24 cellular contexts compared by ENCODE assay signal in the genomic region with DNA sequence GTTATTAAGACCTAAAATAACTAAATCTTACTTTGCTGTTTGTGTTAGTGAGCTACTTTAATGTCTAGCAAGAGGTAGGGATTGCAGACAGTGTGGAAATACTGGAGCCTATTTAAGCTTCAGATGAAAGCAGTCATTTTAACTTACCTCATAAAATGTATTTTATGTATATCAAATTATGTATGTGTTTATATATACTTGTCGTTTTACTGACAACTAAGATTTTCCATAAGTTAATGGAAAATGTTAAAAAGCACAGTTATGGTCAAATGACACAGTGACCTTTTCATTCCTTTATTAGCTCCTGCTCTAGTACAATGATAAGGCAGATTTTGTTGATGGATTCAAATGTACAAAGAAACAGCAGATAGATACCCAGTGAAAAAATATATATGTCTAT. TPM values are rescaled to one million over a fixed set of nuclear protein-coding genes. Genes with fewer than 3 reads are reported as not detected.
A peak's percentile ranks its signal among the peaks of the same experiment; 100 is the strongest.
DNase-seq lines count a peak whose midpoint lies in the region; ATAC-seq, FAIRE-seq and TF ChIP-seq lines count a peak whose summit lies in the region.
"Had no signal": no experiment of that assay in that cellular context is flagged by ENCODE, and none has a peak within 500 bp of the region (broad histone marks: within the 10 kb centered on the region; RNA-seq: fewer than 3 reads in every experiment).

No MANE protein-coding gene starts in this region.

- H3K27me3 ChIP-seq in K562 (ENCODE audit: control insufficient read depth in 2 of 2, insufficient read depth in 2 of 2, low read length in 2 of 2): no peaks in the 10 kb centered on the region
- H3K27me3 ChIP-seq in psoas muscle (ENCODE audit: insufficient read depth in 3 of 3, low read length in 2 of 3): no peaks in the 10 kb centered on the region
- H3K27me3 ChIP-seq in SK-N-SH (ENCODE audit: insufficient read depth): no peaks in the 10 kb centered on the region
- H3K27me3 ChIP-seq: BLaER1 had no signal

- H3K9me3 ChIP-seq in HEK293 (ENCODE audit: control insufficient read depth, insufficient read depth, low read depth, low read length): no peaks in the 10 kb centered on the region
- H3K9me3 ChIP-seq in K562 (replicated peaks; ENCODE audit: control insufficient read depth, insufficient read depth, low read depth, low read length): no peaks in the 10 kb centered on the region
- H3K9me3 ChIP-seq in psoas muscle: no peaks in the 10 kb centered on the region
- no peaks in the 10 kb centered on the region for H3K9me3 ChIP-seq in SK-N-SH

- POLR2A ChIA-PET in HEK293 (lab: Yijun Ruan, JAX): interaction anchor here (0.6 kb wide), 1 partner anchor 1660 kb away, joined by 4 read pairs; no protein-coding TSS in a partner anchor
- POLR2A ChIA-PET in K562 (lab: Yijun Ruan, JAX): interaction anchor here (1.0 to 1.1 kb wide), 2 partner anchors 19 to 31 kb away, joined by 3 read pairs; no protein-coding TSS in a partner anchor
- POLR2A ChIA-PET in SK-N-SH (lab: Yijun Ruan, JAX): interaction anchor here (0.7 kb wide), 1 partner anchor 52 kb away, joined by 3 read pairs; no protein-coding TSS in a partner anchor

- no TSS peak for BruUV-seq in K562 (replicated peaks; lab: Mats Ljungman, UMichigan)

- TF ChIP-seq EP300 in K562 (IDR thresholded peaks at IDR 0.05; ENCODE audit: low read length) (no peak), SK-N-SH (IDR thresholded peaks at IDR 0.05; ENCODE audit: borderline replicate concordance in 1 of 2, low read depth in 1 of 2, low read length in 1 of 2) (no peak)

- peaks cover 99% of the 10 kb centered on the region for H3K79me2 ChIP-seq in K562 (ENCODE audit: control insufficient read depth, insufficient read depth, low read length)
- H3K79me2 ChIP-seq in SK-N-SH (ENCODE audit: insufficient read depth): peaks cover 100% of the 10 kb centered on the region

- DNase-seq in K562 (ENCODE audit: extremely low read depth in 1 of 4, low spot score in 3 of 4): no peak
- peak; percentile 8 for DNase-seq in fibroblast of pulmonary artery (ENCODE audit: low read depth)
- no peak for DNase-seq in psoas muscle
- DNase-seq in GM10266 (ENCODE audit: extremely low spot score): no peak
- DNase-seq in SK-N-SH: no peak
- no peak for DNase-seq in globus pallidus (ENCODE audit: low spot score)
- DNase-seq in NCI-H446 treated with DMSO at 0.1 percent for 48 hours (lab: John Stamatoyannopoulos, UW): no peak
- DNase-seq: CD4-positive, alpha-beta T cell; COR-L47; DMS79; IMR-90; NCI-H1105; NCI-H146; NCI-H2029; NCI-H2227 treated with DMSO at 0.1 percent for 48 hours; NCI-H524; NCI-H774; NK-92 treated with Interleukin-12 subunit alpha and Interleukin-12 subunit beta, amount 100 ng/mL, for 24 hours; SHP77 treated with DMSO at 0.1 percent for 48 hours had no signal

- in situ Hi-C loops in K562 (cut with MboI): no loop called here

- H3K4me2 ChIP-seq in K562 (ENCODE audit: insufficient read depth, low read length) (no peak overlapping the region), SK-N-SH (no peak overlapping the region)
- H3K4me2 ChIP-seq: BLaER1 had no signal

- 42% methylated on average over 1 of the region's 1 CpG for WGBS in K562 (ENCODE audit: insufficient coverage, low coverage, missing lambda C conversion rate)
- WGBS in psoas muscle, 3 donors: 5 to 13% (median 13%) methylated on average over 1 of the region's 1 CpG
- 24% methylated on average over 1 of the region's 1 CpG for WGBS in SK-N-SH (ENCODE audit: low lambda C conversion rate)

- intact Hi-C loops in K562 (cut with micrococcal nuclease) (no loop called here), psoas muscle (cut with DNase I) (no loop called here)

- CTCF ChIA-PET in HEK293 (lab: Yijun Ruan, JAX) (interaction anchor here (0.7 kb wide), 1 partner anchor 32 kb away, joined by 4 read pairs; no protein-coding TSS in a partner anchor), K562 (lab: Yijun Ruan, JAX; ENCODE audit: low intra/inter-chr PET ratio) (no interaction called here), SK-N-SH (lab: Yijun Ruan, JAX) (interaction anchor here (0.8 to 1.5 kb wide), 2 partner anchors 11 to 15 kb away, joined by 3 read pairs; no protein-coding TSS in a partner anchor)

- no peak overlapping the region for H3K9ac ChIP-seq in K562 (ENCODE audit: insufficient read depth in 1 of 2, low read depth in 2 of 2, low read length in 2 of 2)
- no peak overlapping the region for H3K9ac ChIP-seq in SK-N-SH
- H3K9ac ChIP-seq: BLaER1 had no signal

- H3K4me3 ChIP-seq in HEK293 (ENCODE audit: low read depth, low read length) (no peak overlapping the region), K562 (no peak overlapping the region), fibroblast of pulmonary artery (replicated peaks; ENCODE audit: low read depth, low read length) (no peak overlapping the region), psoas muscle (no peak overlapping the region), SK-N-SH (ENCODE audit: low read depth in 2 of 2, low read length in 1 of 2) (no peak overlapping the region)
- H3K4me3 ChIP-seq: BLaER1 had no signal

- H3K9me1 ChIP-seq in K562 (ENCODE audit: control insufficient read depth, insufficient read depth, low read length): no peaks in the 10 kb centered on the region

- no peaks in the 10 kb centered on the region for H3K9me2 ChIP-seq in SK-N-SH

- no peaks in the 10 kb centered on the region for H3F3A ChIP-seq in SK-N-SH (replicated peaks; ENCODE audit: insufficient read depth)

- H3K4me1 ChIP-seq in HEK293 (ENCODE audit: control insufficient read depth, insufficient read depth, low read length): no peaks in the 10 kb centered on the region; the same call in 1 of the 2 replicates
- peaks cover 0 to under 1% of the 10 kb centered on the region in 2 experiments; a peak in 1 of 5 replicates for H3K4me1 ChIP-seq in K562 (replicated peaks in 1 of 2; ENCODE audit: control insufficient read depth in 2 of 2, insufficient read depth in 2 of 2, low read length in 2 of 2)
- H3K4me1 ChIP-seq in psoas muscle: peaks cover 65% of the 10 kb centered on the region
- H3K4me1 ChIP-seq in SK-N-SH (ENCODE audit: control insufficient read depth in 1 of 2, insufficient read depth in 2 of 2, low read depth in 1 of 2, low read length in 1 of 2): peaks cover 0 to 3% of the 10 kb centered on the region in 2 experiments; a peak in 1 of 4 replicates
- H3K4me1 ChIP-seq: BLaER1 had no signal

- H3K36me3 ChIP-seq in HEK293 (ENCODE audit: control insufficient read depth in 2 of 2, insufficient read depth in 1 of 2, low read length in 2 of 2) (no peaks in the 10 kb centered on the region), K562 (ENCODE audit: control insufficient read depth, insufficient read depth, low read length) (no peaks in the 10 kb centered on the region), psoas muscle (ENCODE audit: insufficient read depth in 1 of 2, low read depth in 1 of 2) (no peaks in the 10 kb centered on the region), SK-N-SH (replicated peaks in 1 of 2; ENCODE audit: control insufficient read depth in 1 of 2, insufficient read depth in 2 of 2, low read length in 1 of 2) (no peaks in the 10 kb centered on the region)

- no peak for TF ChIP-seq POLR2A in K562 (conservative IDR thresholded peaks at IDR 0.05)

- H4K20me1 ChIP-seq in K562 (replicated peaks; ENCODE audit: control insufficient read depth, insufficient read depth, low read length): peaks cover 10% of the 10 kb centered on the region; the same call in 1 of the 2 replicates
- H4K20me1 ChIP-seq in SK-N-SH (ENCODE audit: insufficient read depth): peaks cover 93% of the 10 kb centered on the region

- H3K27ac ChIP-seq in HEK293 (ENCODE audit: extremely low read depth, low read depth, low read length) (no peak overlapping the region), K562 (ENCODE audit: extremely low read depth, low read depth, low read length) (no peak overlapping the region), psoas muscle (peak overlapping the region; percentile 24), SK-N-SH (ENCODE audit: low read depth in 2 of 2, low read length in 1 of 2) (no peak overlapping the region)
- H3K27ac ChIP-seq: BLaER1, RWPE1 had no signal

- no peak overlapping the region for H2AFZ ChIP-seq in K562 (ENCODE audit: low read depth, low read length)
- H2AFZ ChIP-seq in SK-N-SH (ENCODE audit: low read depth): no peak overlapping the region

- ATAC-seq in K562: no peak
- no peak for ATAC-seq in psoas muscle

- no peak for FAIRE-seq in K562 (lab: Jason Lieb, UNC)
- FAIRE-seq: GM12892, GM18507 had no signal

- TF ChIP-seq RAD21 in K562 (CRISPR knock-in tag; conservative IDR thresholded peaks at IDR 0.05 in 1 of 2, IDR thresholded peaks at IDR 0.05 in 1 of 2) (no peak), SK-N-SH (IDR thresholded peaks at IDR 0.05; ENCODE audit: low read length) (no peak)

- TF ChIP-seq CTCF in HEK293 (tag by site-specific recombination; IDR thresholded peaks at IDR 0.05) (no peak), K562 (IDR thresholded peaks at IDR 0.05 in 2 of 3, conservative IDR thresholded peaks at IDR 0.05 in 1 of 3; ENCODE audit: insufficient read depth in 2 of 3, low read depth in 1 of 3, low read length in 3 of 3) (no peak), fibroblast of pulmonary artery (IDR thresholded peaks at IDR 0.05; ENCODE audit: low read length, missing control alignments) (no peak), psoas muscle (IDR thresholded peaks at IDR 0.05) (no peak), GM10266 (IDR thresholded peaks at IDR 0.05; ENCODE audit: control insufficient read depth, insufficient read depth, low read depth, missing control alignments) (no peak), SK-N-SH (IDR thresholded peaks at IDR 0.05) (no peak)

RNA-seq across cellular contexts. Expression of gene QKI, which starts 34.6 kb away (rescaled TPM):
- 91.7 and 174 TPM in 2 replicates for total RNA-seq in K562 (2011; cell fraction: chromatin; rRNA removed; ENCODE audit: low replicate concordance)
- 37.5 and 45.5 TPM in 2 replicates for total RNA-seq in K562 (2011; cell fraction: nucleolus; rRNA removed)
- total RNA-seq in K562 (2011; cell fraction: nucleoplasm; rRNA removed): 95.0 and 184 TPM in 2 replicates
- total RNA-seq in K562 (2014; rRNA removed) (107 and 114 TPM in 2 replicates), K562 (2014; rRNA removed; fragmentation: Illumina TruSeq; extraction: Trizol) (123 and 145 TPM in 2 replicates), K562 (2015; rRNA removed; fragmentation: Illumina TruSeq; extraction: Trizol) (118 and 128 TPM in 2 replicates), K562 (2021) (129 and 142 TPM in 2 replicates), psoas muscle (100 to 1,000 TPM; 275 to 421 (median 308) TPM)
- polyA plus RNA-seq in K562 (2011; rRNA removed) (127 and 141 TPM in 2 replicates), K562 (2014; fragmentation: Illumina TruSeq; extraction: Trizol) (170 and 215 TPM in 2 replicates), K562 (2014; fragmentation: Nextera tagmentation; extraction: Ambion mirVana) (10 to 100 TPM; 20.4 to 61.0 TPM), K562 (2014; rRNA removed) (91.1 and 92.9 TPM in 2 replicates), psoas muscle (100 to 1,000 TPM in 1 of 3 donors, 10 to 100 TPM in 2; 62.0 to 266 (median 82.1) TPM), SK-N-SH (2012; rRNA removed) (51.1 and 67.2 TPM in 2 replicates)
- polyA plus RNA-seq in K562 (2011; cell fraction: cytosol; rRNA removed): 173 and 191 TPM in 2 replicates
- 121 and 146 TPM in 2 replicates for polyA plus RNA-seq in K562 (2011; cell fraction: nucleus; rRNA removed)
- polyA plus RNA-seq in K562 (2012): 66.4 and 69.4 TPM in 2 replicates
- 390 and 459 TPM in 2 replicates for polyA minus RNA-seq in K562 (2011; rRNA and poly(A)+ RNA removed)
- 157 and 234 TPM in 2 replicates for polyA minus RNA-seq in K562 (2011; cell fraction: cytosol; rRNA and poly(A)+ RNA removed)
- 111 and 169 TPM in 2 replicates for polyA minus RNA-seq in K562 (2011; cell fraction: nucleus; rRNA and poly(A)+ RNA removed)
- polyA plus RNA-seq in SK-N-SH (2012; cell fraction: cytosol; rRNA removed): 51.1 and 60.4 TPM in 2 replicates
- 38.2 and 48.8 TPM in 2 replicates for polyA plus RNA-seq in SK-N-SH (2012; cell fraction: nucleus; rRNA removed)
